Comparison of ENCODE assay signal across 8 cellular contexts in genomic region chr12:67592228-67593011, GRCh38. TPM values are rescaled to one million over a fixed set of nuclear protein-coding genes. Genes with fewer than 3 reads are reported as not detected.
DNase-seq lines count a peak whose midpoint lies in the region; ATAC-seq and TF ChIP-seq lines count a peak whose summit lies in the region.

No MANE protein-coding gene starts in this region.

- peaks cover 8% of the 10 kb centered on the region for H3K4me1 ChIP-seq in ACC112 (ENCODE audit: control insufficient read depth, insufficient read depth, low read length, unreplicated experiment)
- H3K4me1 ChIP-seq in Peyer's patch = peaks cover 0 to 14% (median 6%) of the 10 kb centered on the region in 4 donors
- H3K4me1 ChIP-seq in tibial artery = peaks cover 0 to 9% (median 2%) of the 10 kb centered on the region in 4 donors

- H3K4me1 Mint-ChIP-seq in stimulated activated memory B cell treated with anti-CD40 and anti-IgM and Interleukin-4, amounts not matched to agents 10 μg/mL and 1 μg/mL and 100 μg/mL, for 72 hours = peaks cover 28% of the 10 kb centered on the region

- no peaks in the 10 kb centered on the region for H3K36me3 Mint-ChIP-seq in stimulated activated memory B cell treated with anti-CD40 and anti-IgM and Interleukin-4, amounts not matched to agents 10 μg/mL and 1 μg/mL and 100 μg/mL, for 72 hours

- H2AFZ ChIP-seq in ACC112 (ENCODE audit: low read length, unreplicated experiment) = peak overlapping the region; percentile 69

- TF ChIP-seq CTCF in Peyer's patch (IDR thresholded peaks at IDR 0.05) = no peak
- no peak for TF ChIP-seq CTCF in fibroblast of mammary gland (conservative IDR thresholded peaks at IDR 0.05; ENCODE audit: control insufficient read depth, insufficient read depth, low read depth, low read length)
- no peak for TF ChIP-seq CTCF in tibial artery (IDR thresholded peaks at IDR 0.05)

- no peaks in the 10 kb centered on the region for H3K36me3 ChIP-seq in ACC112 (ENCODE audit: insufficient read depth, low read length)
- no peaks in the 10 kb centered on the region for H3K36me3 ChIP-seq in Peyer's patch
- H3K36me3 ChIP-seq in tibial artery = no peaks in the 10 kb centered on the region

- no peaks in the 10 kb centered on the region for H3K27me3 Mint-ChIP-seq in stimulated activated memory B cell treated with anti-CD40 and anti-IgM and Interleukin-4, amounts not matched to agents 10 μg/mL and 1 μg/mL and 100 μg/mL, for 72 hours

- H3K27me3 ChIP-seq in ACC112 (ENCODE audit: insufficient read depth, low read length) (no peaks in the 10 kb centered on the region), Peyer's patch (no peaks in the 10 kb centered on the region), tibial artery (no peaks in the 10 kb centered on the region)

- ATAC-seq in GM18517 (IDR thresholded peaks at IDR 0.05; ENCODE audit: unreplicated experiment) = peak; percentile 97
- peak; percentile 62 for ATAC-seq in HG03060 (IDR thresholded peaks at IDR 0.05; ENCODE audit: low read depth, unreplicated experiment)
- peak; percentile 45 for ATAC-seq in stimulated activated memory B cell treated with anti-CD40 and anti-IgM and Interleukin-4, amounts not matched to agents 10 μg/mL and 1 μg/mL and 100 μg/mL, for 72 hours

- no peaks in the 10 kb centered on the region for H3K79me2 ChIP-seq in ACC112 (ENCODE audit: control insufficient read depth, insufficient read depth, low read length, unreplicated experiment)

- H3K27ac ChIP-seq in ACC112 (ENCODE audit: low read depth, low read length) (peak overlapping the region; percentile 26), Peyer's patch (peak overlapping the region in 3 of 4 donors; percentile 1 to 69 (median 43)), tibial artery (no peak overlapping the region)

- H3K9me3 ChIP-seq in Peyer's patch = no peaks in the 10 kb centered on the region
- no peaks in the 10 kb centered on the region for H3K9me3 ChIP-seq in tibial artery

- H3K4me3 ChIP-seq in ACC112 (ENCODE audit: low read depth, low read length) = peak overlapping the region; percentile 53
- H3K4me3 ChIP-seq in Peyer's patch = peak overlapping the region in 1 of 4 donors; percentile 22
- H3K4me3 ChIP-seq in fibroblast of mammary gland (ENCODE audit: control insufficient read depth, low read depth, low read length) = no peak overlapping the region
- H3K4me3 ChIP-seq in tibial artery = no peak overlapping the region

- H3K27ac Mint-ChIP-seq in stimulated activated memory B cell treated with anti-CD40 and anti-IgM and Interleukin-4, amounts not matched to agents 10 μg/mL and 1 μg/mL and 100 μg/mL, for 72 hours = peak overlapping the region; percentile 77

- intact Hi-C loops in tibial artery (cut with DNase I; ENCODE audit: low total_unique reads) = no loop called here

- peaks cover 4% of the 10 kb centered on the region for H3K9me3 Mint-ChIP-seq in stimulated activated memory B cell treated with anti-CD40 and anti-IgM and Interleukin-4, amounts not matched to agents 10 μg/mL and 1 μg/mL and 100 μg/mL, for 72 hours

- H3K4me3 Mint-ChIP-seq in stimulated activated memory B cell treated with anti-CD40 and anti-IgM and Interleukin-4, amounts not matched to agents 10 μg/mL and 1 μg/mL and 100 μg/mL, for 72 hours = no peak overlapping the region

- no peak for TF ChIP-seq POLR2A in Peyer's patch (IDR thresholded peaks at IDR 0.05)

- DNase-seq in Peyer's patch = no peak
- DNase-seq in fibroblast of mammary gland (ENCODE audit: low read depth) = peak; percentile 80
- DNase-seq in tibial artery = no peak
- DNase-seq in HuH-7 (ENCODE audit: low spot score) = no peak

RNA-seq across cellular contexts. Expression of gene DYRK2, which starts 56.1 kb away (rescaled TPM):
- 10 to 100 TPM; 68.5 to 89.1 (median 80.6) TPM for total RNA-seq in Peyer's patch

Comparison
In these comparisons a context has a peak if more than half of its experiments do, and no peak if none do; other contexts are left out.
1. H3K27ac ChIP-seq: peak in ACC112 (single experiment) and Peyer's patch (3 of 4); none in tibial artery (0 of 2).
2. ATAC-seq: peak in every context shown above with its lines; median percentile 97 in GM18517; 62 in HG03060; 45 in stimulated activated memory B cell treated with anti-CD40 and anti-IgM and Interleukin-4, amounts not matched to agents 10 μg/mL and 1 μg/mL and 100 μg/mL, for 72 hours.